In genomic region chr11:64208796-64209562, GRCh38 we compare ENCODE assay signal across 1 cellular context.
TF ChIP-seq lines count a peak whose summit lies in the region.

No MANE protein-coding gene starts in this region.

TF ChIP-seq in K562, 482 proteins besides CTCF, POLR2A, EP300 and RAD21:
- TF ChIP-seq HEY1 (CRISPR knock-in tag; IDR thresholded peaks at IDR 0.05; ENCODE audit: borderline replicate concordance) (no peak), ZNF140 (CRISPR knock-in tag; IDR thresholded peaks at IDR 0.05) (no peak), KDM4B (IDR thresholded peaks at IDR 0.05; ENCODE audit: borderline replicate concordance in 2 of 2, low read depth in 1 of 2) (no peak), ZNF12 (CRISPR knock-in tag; IDR thresholded peaks at IDR 0.05) (no peak), BRD4 (IDR thresholded peaks at IDR 0.05) (no peak), TFAP4 (CRISPR knock-in tag; IDR thresholded peaks at IDR 0.05; ENCODE audit: borderline replicate concordance) (0 out of 2 replicates have a peak, but pooled peaks have one; percentile 10)
